Comparison of ENCODE assay signal across 1 cellular context in the genomic region with DNA sequence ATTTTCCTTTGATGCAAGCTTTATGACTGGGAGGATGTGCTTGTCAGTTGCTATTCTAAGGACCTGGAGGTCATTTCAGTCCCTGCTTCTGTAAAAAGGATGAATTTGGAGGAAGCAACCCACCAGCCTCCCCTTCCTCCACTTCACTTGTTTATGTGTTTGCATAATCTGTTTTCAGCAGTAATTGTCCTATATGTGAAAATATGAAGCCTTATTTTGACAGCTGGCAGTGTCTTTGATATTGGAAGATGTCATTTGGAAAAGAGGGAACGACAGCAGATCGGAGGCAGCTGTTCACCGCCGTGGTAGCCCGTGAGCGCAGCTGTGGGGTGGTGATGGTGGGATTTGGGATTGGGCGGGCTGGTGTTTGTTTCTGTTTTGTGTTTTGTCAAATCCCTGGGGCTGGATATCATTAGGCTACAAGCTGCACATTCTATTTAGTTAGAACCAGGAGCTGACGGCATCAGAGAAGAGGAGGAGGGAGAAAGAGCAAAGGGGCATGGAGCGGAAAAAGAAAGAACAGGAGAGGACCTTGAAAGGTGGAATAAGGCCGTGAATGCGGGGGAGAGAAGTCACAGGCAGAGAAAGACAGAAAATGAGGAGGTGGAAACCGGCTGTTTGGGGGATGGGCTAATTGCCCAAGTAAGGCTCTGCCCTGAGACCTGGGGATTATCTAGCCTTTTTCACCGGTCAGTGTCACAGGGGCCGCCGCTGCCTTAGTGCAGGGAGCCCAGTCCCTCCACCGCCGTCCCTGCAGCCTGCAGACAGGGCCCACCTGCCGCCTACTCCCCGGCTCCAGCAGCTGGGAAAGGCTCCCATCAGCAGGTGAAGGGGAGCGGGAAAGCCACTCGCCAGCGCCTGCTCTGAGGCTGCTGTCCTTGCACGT.
TF ChIP-seq lines count a peak whose summit lies in the region.

No MANE protein-coding gene starts in this region.

TF ChIP-seq in K562, 482 proteins besides CTCF, POLR2A, EP300 and RAD21 (continued from another document):
- TF ChIP-seq, protein P1, sequence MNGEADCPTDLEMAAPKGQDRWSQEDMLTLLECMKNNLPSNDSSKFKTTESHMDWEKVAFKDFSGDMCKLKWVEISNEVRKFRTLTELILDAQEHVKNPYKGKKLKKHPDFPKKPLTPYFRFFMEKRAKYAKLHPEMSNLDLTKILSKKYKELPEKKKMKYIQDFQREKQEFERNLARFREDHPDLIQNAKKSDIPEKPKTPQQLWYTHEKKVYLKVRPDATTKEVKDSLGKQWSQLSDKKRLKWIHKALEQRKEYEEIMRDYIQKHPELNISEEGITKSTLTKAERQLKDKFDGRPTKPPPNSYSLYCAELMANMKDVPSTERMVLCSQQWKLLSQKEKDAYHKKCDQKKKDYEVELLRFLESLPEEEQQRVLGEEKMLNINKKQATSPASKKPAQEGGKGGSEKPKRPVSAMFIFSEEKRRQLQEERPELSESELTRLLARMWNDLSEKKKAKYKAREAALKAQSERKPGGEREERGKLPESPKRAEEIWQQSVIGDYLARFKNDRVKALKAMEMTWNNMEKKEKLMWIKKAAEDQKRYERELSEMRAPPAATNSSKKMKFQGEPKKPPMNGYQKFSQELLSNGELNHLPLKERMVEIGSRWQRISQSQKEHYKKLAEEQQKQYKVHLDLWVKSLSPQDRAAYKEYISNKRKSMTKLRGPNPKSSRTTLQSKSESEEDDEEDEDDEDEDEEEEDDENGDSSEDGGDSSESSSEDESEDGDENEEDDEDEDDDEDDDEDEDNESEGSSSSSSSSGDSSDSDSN (IDR thresholded peaks at IDR 0.05; ENCODE audit: borderline replicate concordance in 1 of 2, low read depth in 2 of 2, low read length in 2 of 2) = peak in 1 of 2 experiments; percentile 47; a peak in 1 of 4 replicates
- TF ChIP-seq RBM17 (IDR thresholded peaks at IDR 0.05; ENCODE audit: borderline replicate concordance, low read depth, low read length) = no peak
TF ChIP-seq in K562: peak in this region for 12.
